In the genomic region with DNA sequence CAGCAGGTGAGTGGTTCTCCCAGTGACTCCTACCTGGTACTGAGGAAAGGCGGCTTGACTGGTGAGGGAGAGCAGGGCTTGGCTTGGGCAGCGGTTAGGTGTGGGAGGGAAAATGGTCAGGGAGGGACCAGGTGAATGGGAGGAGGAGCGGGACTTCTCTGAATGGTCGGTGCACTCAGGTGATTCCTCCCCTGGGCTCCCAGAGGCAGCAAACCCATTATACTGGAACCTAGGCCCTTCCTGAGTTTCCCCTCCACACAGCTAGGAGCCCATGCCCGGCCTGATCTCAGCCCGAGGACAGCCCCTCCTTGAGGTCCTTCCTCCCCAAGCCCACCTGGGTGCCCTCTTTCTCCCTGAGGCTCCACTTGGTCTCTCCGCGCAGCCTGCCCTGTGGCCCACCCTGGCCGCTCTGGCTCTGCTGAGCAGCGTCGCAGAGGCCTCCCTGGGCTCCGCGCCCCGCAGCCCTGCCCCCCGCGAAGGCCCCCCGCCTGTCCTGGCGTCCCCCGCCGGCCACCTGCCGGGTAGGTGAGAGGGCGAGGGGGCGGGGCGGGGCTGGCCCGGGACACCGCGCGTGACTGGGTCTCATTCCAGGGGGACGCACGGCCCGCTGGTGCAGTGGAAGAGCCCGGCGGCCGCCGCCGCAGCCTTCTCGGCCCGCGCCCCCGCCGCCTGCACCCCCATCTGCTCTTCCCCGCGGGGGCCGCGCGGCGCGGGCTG, we compare ENCODE assay signal across 9 cellular contexts. TPM values are rescaled to one million over a fixed set of nuclear protein-coding genes. Genes with fewer than 3 reads are reported as not detected.
A peak's percentile ranks its signal among the peaks of the same experiment; 100 is the strongest.
DNase-seq lines count a peak whose midpoint lies in the region; TF ChIP-seq lines count a peak whose summit lies in the region.
"Had no signal": no experiment of that assay in that cellular context is flagged by ENCODE, and none has a peak within 500 bp of the region (broad histone marks: within the 10 kb centered on the region; RNA-seq: fewer than 3 reads in every experiment).

No MANE protein-coding gene starts in this region.

- H3K79me2 ChIP-seq in fibroblast of lung (ENCODE audit: control insufficient read depth, insufficient read depth, low read length) = no peaks in the 10 kb centered on the region

- no peak overlapping the region for H3K9ac ChIP-seq in fibroblast of lung (ENCODE audit: insufficient read depth, low read length)

- H3K36me3 ChIP-seq in fibroblast of lung (ENCODE audit: control insufficient read depth, insufficient read depth, low read length) = no peaks in the 10 kb centered on the region

- H3K27me3 ChIP-seq in fibroblast of lung (ENCODE audit: control insufficient read depth, insufficient read depth, low read length) = no peaks in the 10 kb centered on the region

- H3K27ac ChIP-seq in fibroblast of lung (ENCODE audit: insufficient read depth, low read length) = no peak overlapping the region

- TF ChIP-seq CTCF in fibroblast of lung (conservative IDR thresholded peaks at IDR 0.05 in 1 of 2, IDR thresholded peaks at IDR 0.05 in 1 of 2; ENCODE audit: low read depth in 1 of 2, low read length in 2 of 2) = no peak

- peak overlapping the region; percentile 44 for H3K4me2 ChIP-seq in fibroblast of lung (ENCODE audit: extremely low read depth, insufficient read depth, low read length)

- H3K9me3 ChIP-seq in fibroblast of lung (ENCODE audit: control insufficient read depth, insufficient read depth, low read depth, low read length) = no peaks in the 10 kb centered on the region

- DNase-seq in ELF-1 (ENCODE audit: low read depth, low spot score) (peak; percentile 40), NCI-H748 treated with DMSO at 0.1 percent for 48 hours (lab: John Stamatoyannopoulos, UW) (peak; percentile 20), fibroblast of lung (ENCODE audit: low read depth in 2 of 2) (no peak), retina (peak; percentile 37), SHP77 (lab: John Stamatoyannopoulos, UW) (no peak), DMS114 treated with DMSO at 0.1 percent for 48 hours (lab: John Stamatoyannopoulos, UW; ENCODE audit: unreplicated experiment) (no peak), DMS 273 (lab: John Stamatoyannopoulos, UW; ENCODE audit: unreplicated experiment) (no peak)
- DNase-seq in stimulated activated CD4-positive, alpha-beta T cell treated with anti-CD3 and anti-CD28 coated beads, Interleukin-15, amount 100 ng/mL, for 24 hours = no peak
- DNase-seq: NCI-H187 had no signal

- H3K4me1 ChIP-seq in fibroblast of lung (ENCODE audit: control insufficient read depth, extremely low read depth, insufficient read depth, low read length) = peaks cover 9% of the 10 kb centered on the region

- H2AFZ ChIP-seq in fibroblast of lung (ENCODE audit: low read length) = no peak overlapping the region

- H3K4me3 ChIP-seq in fibroblast of lung (replicated peaks in 1 of 4; ENCODE audit: control extremely low read depth in 1 of 4, insufficient read depth in 1 of 4, low read depth in 3 of 4, low read length in 4 of 4) = peak overlapping the region in 2 of 4 experiments; percentile 7 to 40

- no peaks in the 10 kb centered on the region for H4K20me1 ChIP-seq in fibroblast of lung (ENCODE audit: control insufficient read depth, extremely low read depth, insufficient read depth, low read length)

RNA-seq across cellular contexts. Expression of a gene that starts 2.3 kb away (rescaled TPM):
- 0.50 TPM in 1 of 2 replicates, not detected in the other for total RNA-seq in fibroblast of lung
- 0.06 TPM in 1 of 2 replicates, not detected in the other for polyA plus RNA-seq in fibroblast of lung
- 0.21 and 0.27 TPM in 2 replicates for polyA plus RNA-seq in fibroblast of lung (2012)
- not detected in 2 replicates for polyA minus RNA-seq in fibroblast of lung (ENCODE audit: low replicate concordance)

RNA-seq across cellular contexts. Expression of a gene that starts 10.9 kb away (rescaled TPM):
- 13.1 and 18.5 TPM in 2 replicates for total RNA-seq in fibroblast of lung
- polyA plus RNA-seq in fibroblast of lung = 12.8 and 19.1 TPM in 2 replicates
- 16.7 and 20.3 TPM in 2 replicates for polyA plus RNA-seq in fibroblast of lung (2012)
- 115 and 130 TPM in 2 replicates for polyA minus RNA-seq in fibroblast of lung (ENCODE audit: low replicate concordance)

RNA-seq across cellular contexts. Expression of a gene that starts 33.9 kb away (rescaled TPM):
- total RNA-seq in fibroblast of lung = 9.1 and 12.8 TPM in 2 replicates
- 11.2 and 17.5 TPM in 2 replicates for polyA plus RNA-seq in fibroblast of lung
- 10.7 and 15.7 TPM in 2 replicates for polyA plus RNA-seq in fibroblast of lung (2012)
- 38.1 and 39.7 TPM in 2 replicates for polyA minus RNA-seq in fibroblast of lung (ENCODE audit: low replicate concordance)

RNA-seq across cellular contexts. Expression of a gene that starts 38.9 kb away (rescaled TPM):
- total RNA-seq in fibroblast of lung = 102 and 121 TPM in 2 replicates
- 83.5 and 89.0 TPM in 2 replicates for polyA plus RNA-seq in fibroblast of lung
- 57.6 and 91.7 TPM in 2 replicates for polyA plus RNA-seq in fibroblast of lung (2012)
- 203 and 207 TPM in 2 replicates for polyA minus RNA-seq in fibroblast of lung (ENCODE audit: low replicate concordance)

RNA-seq across cellular contexts. Expression of a gene that starts 43.1 kb away (rescaled TPM):
- total RNA-seq in fibroblast of lung = 46.0 and 55.0 TPM in 2 replicates
- 40.6 and 40.7 TPM in 2 replicates for polyA plus RNA-seq in fibroblast of lung
- polyA plus RNA-seq in fibroblast of lung (2012) = 81.3 and 83.0 TPM in 2 replicates
- polyA minus RNA-seq in fibroblast of lung (ENCODE audit: low replicate concordance) = 130 and 150 TPM in 2 replicates

Comparison
In these comparisons a context has a peak if more than half of its experiments do, and no peak if none do; other contexts are left out.
1. DNase-seq: peak in ELF-1 (single experiment), NCI-H748 treated with DMSO at 0.1 percent for 48 hours (single experiment) and retina (single experiment); none in fibroblast of lung (0 of 2), stimulated activated CD4-positive, alpha-beta T cell treated with anti-CD3 and anti-CD28 coated beads, Interleukin-15, amount 100 ng/mL, for 24 hours (single experiment), SHP77 (0 of 2), DMS114 treated with DMSO at 0.1 percent for 48 hours (single experiment) and DMS 273 (single experiment).